8 cellular contexts compared by ENCODE assay signal in genomic region chr22:46069518-46070214, GRCh38.
A peak's percentile ranks its signal among the peaks of the same experiment; 100 is the strongest.
DNase-seq lines count a peak whose midpoint lies in the region; ATAC-seq, FAIRE-seq and TF ChIP-seq lines count a peak whose summit lies in the region.

No MANE protein-coding gene starts in this region.

- no peaks in the 10 kb centered on the region for H4K20me1 ChIP-seq in fibroblast of lung (ENCODE audit: control insufficient read depth, extremely low read depth, insufficient read depth, low read length)

- POLR2A ChIA-PET in naive thymus-derived CD4-positive, alpha-beta T cell (lab: Charles Lee) = interaction anchor here (0.8 to 3.5 kb wide), 8 partner anchors 12 to 58 kb away, joined by 3 to 46 read pairs (median 6); no protein-coding TSS in a partner anchor

- TF ChIP-seq CTCF in 22Rv1 (IDR thresholded peaks at IDR 0.05) (no peak), fibroblast of lung (conservative IDR thresholded peaks at IDR 0.05 in 1 of 2, IDR thresholded peaks at IDR 0.05 in 1 of 2; ENCODE audit: low read depth in 1 of 2, low read length in 2 of 2) (no peak), upper lobe of right lung (IDR thresholded peaks at IDR 0.05) (no peak), GM13976 (IDR thresholded peaks at IDR 0.05; ENCODE audit: borderline replicate concordance, control extremely low read depth, extremely low read depth, insufficient read depth, missing control alignments) (no peak)

- H3K36me3 ChIP-seq in fibroblast of lung (ENCODE audit: control insufficient read depth, insufficient read depth, low read length) (peaks cover 12% of the 10 kb centered on the region), upper lobe of right lung (peaks cover 2% of the 10 kb centered on the region)
- no peaks in the 10 kb centered on the region for H3K36me3 ChIP-seq in naive thymus-derived CD4-positive, alpha-beta T cell (ENCODE audit: control insufficient read depth in 2 of 3, insufficient read depth in 3 of 3, low read length in 3 of 3)

- H3K9me3 Mint-ChIP-seq in naive thymus-derived CD4-positive, alpha-beta T cell = no peaks in the 10 kb centered on the region

- peak; percentile 36 for FAIRE-seq in GM12892 (lab: Jason Lieb, UNC)

- peak overlapping the region; percentile 96 for H3K9ac ChIP-seq in fibroblast of lung (ENCODE audit: insufficient read depth, low read length)

- peaks cover 0 to 10% (median 0%) of the 10 kb centered on the region in 5 donors for H3K27me3 Mint-ChIP-seq in naive thymus-derived CD4-positive, alpha-beta T cell

- H3K4me3 Mint-ChIP-seq in naive thymus-derived CD4-positive, alpha-beta T cell = peak overlapping the region; percentile 66 to 91 (median 82)

- H3K9me3 ChIP-seq in fibroblast of lung (ENCODE audit: control insufficient read depth, insufficient read depth, low read depth, low read length) (no peaks in the 10 kb centered on the region), upper lobe of right lung (no peaks in the 10 kb centered on the region)
- no peaks in the 10 kb centered on the region for H3K9me3 ChIP-seq in naive thymus-derived CD4-positive, alpha-beta T cell (ENCODE audit: control insufficient read depth in 2 of 3, low read length in 3 of 3)

- peak overlapping the region; percentile 99 for H3K4me2 ChIP-seq in fibroblast of lung (ENCODE audit: extremely low read depth, insufficient read depth, low read length)

- no peak for DNase-seq in GM12892 (ENCODE audit: insufficient read length)
- DNase-seq in NCI-H2171 (lab: John Stamatoyannopoulos, UW) = peak; percentile 90
- DNase-seq in activated CD4-positive, alpha-beta T cell treated with anti-CD3 and anti-CD28 coated beads, Interleukin-2, amount 50 U/mL, for 48 hours = peak; percentile 61 to 69
- DNase-seq in fibroblast of lung (ENCODE audit: low read depth in 2 of 2) = peak; percentile 91 to 97
- peak in 5 of 9 donors; percentile 22 to 68 (median 32) for DNase-seq in naive thymus-derived CD4-positive, alpha-beta T cell
- DNase-seq in upper lobe of right lung = peak; percentile 94
- no peak for DNase-seq in GM13976 (ENCODE audit: low spot score)

- H3K79me2 ChIP-seq in fibroblast of lung (ENCODE audit: control insufficient read depth, insufficient read depth, low read length) = peaks cover 96% of the 10 kb centered on the region

- peak; percentile 5 for ATAC-seq in naive thymus-derived CD4-positive, alpha-beta T cell
- peak; percentile 55 for ATAC-seq in upper lobe of right lung

- TF ChIP-seq POLR2A in GM12892 (IDR thresholded peaks at IDR 0.05; ENCODE audit: low read depth, low read length) = peak; percentile 28; the same call in 1 of the 2 replicates

- H3K4me1 ChIP-seq in fibroblast of lung (ENCODE audit: control insufficient read depth, extremely low read depth, insufficient read depth, low read length) = peaks cover 7% of the 10 kb centered on the region
- H3K4me1 ChIP-seq in naive thymus-derived CD4-positive, alpha-beta T cell (ENCODE audit: control insufficient read depth in 2 of 2, insufficient read depth in 2 of 2, low read length in 2 of 2) = peaks cover 0 to 26% of the 10 kb centered on the region in 2 donors
- peaks cover 28% of the 10 kb centered on the region for H3K4me1 ChIP-seq in upper lobe of right lung

- no peak overlapping the region for H2AFZ ChIP-seq in fibroblast of lung (ENCODE audit: low read length)

- intact Hi-C loops in naive thymus-derived CD4-positive, alpha-beta T cell (cut with micrococcal nuclease) = loop anchor here (1.0 to 5.0 kb wide), 8 partner anchors 15 to 183 kb away; partner anchors contain the start of gene CDPF1 (in 1 of the 2)
- intact Hi-C loops in upper lobe of right lung (cut with DNase I) = loop anchor here (10.0 kb wide), 1 partner anchor 65 kb away; no protein-coding TSS in a partner anchor

- H3K27ac ChIP-seq in 22Rv1 = peak overlapping the region; percentile 100
- H3K27ac ChIP-seq in fibroblast of lung (ENCODE audit: insufficient read depth, low read length) = peak overlapping the region; percentile 98
- H3K27ac ChIP-seq in naive thymus-derived CD4-positive, alpha-beta T cell (ENCODE audit: low read depth, low read length) = peak overlapping the region; percentile 85
- peak overlapping the region; percentile 100 for H3K27ac ChIP-seq in upper lobe of right lung

- H3K4me3 ChIP-seq in fibroblast of lung (replicated peaks in 1 of 4; ENCODE audit: control extremely low read depth in 1 of 4, insufficient read depth in 1 of 4, low read depth in 3 of 4, low read length in 4 of 4) = peak overlapping the region; percentile 43 to 79 (median 71)
- H3K4me3 ChIP-seq in naive thymus-derived CD4-positive, alpha-beta T cell (ENCODE audit: low read length) = peak overlapping the region; percentile 64
- peak overlapping the region; percentile 79 for H3K4me3 ChIP-seq in upper lobe of right lung

- H3K27me3 ChIP-seq in fibroblast of lung (ENCODE audit: control insufficient read depth, insufficient read depth, low read length) (no peaks in the 10 kb centered on the region), upper lobe of right lung (no peaks in the 10 kb centered on the region)
- no peaks in the 10 kb centered on the region for H3K27me3 ChIP-seq in naive thymus-derived CD4-positive, alpha-beta T cell (ENCODE audit: control insufficient read depth in 2 of 2, insufficient read depth in 2 of 2, low read length in 2 of 2)

- H3K4me1 Mint-ChIP-seq in naive thymus-derived CD4-positive, alpha-beta T cell = peaks cover 34 to 73% (median 62%) of the 10 kb centered on the region in 7 donors

- in situ Hi-C loops in GM13976 (cut with MboI; ENCODE audit: low sequenced_read_pairs, unreplicated experiment) = no loop called here

- peaks cover 0 to 3% (median 0%) of the 10 kb centered on the region in 5 donors for H3K36me3 Mint-ChIP-seq in naive thymus-derived CD4-positive, alpha-beta T cell

- H3K27ac Mint-ChIP-seq in naive thymus-derived CD4-positive, alpha-beta T cell = peak overlapping the region; percentile 56 to 97 (median 88)

- CTCF ChIA-PET in naive thymus-derived CD4-positive, alpha-beta T cell (lab: Charles Lee) = interaction anchor here (1.1 to 1.2 kb wide), 2 partner anchors 13 to 33 kb away, joined by 4 read pairs; no protein-coding TSS in a partner anchor

Comparison
In these comparisons a context has a peak if more than half of its experiments do, and no peak if none do; other contexts are left out.
1. DNase-seq: peak in NCI-H2171 (single experiment), activated CD4-positive, alpha-beta T cell treated with anti-CD3 and anti-CD28 coated beads, Interleukin-2, amount 50 U/mL, for 48 hours (2 of 2), fibroblast of lung (2 of 2), naive thymus-derived CD4-positive, alpha-beta T cell (5 of 9) and upper lobe of right lung (single experiment); none in GM12892 (single experiment) and GM13976 (single experiment).
2. Peak in every context shown above with its lines, with median percentiles within 50 percentile points of each other: H3K27ac ChIP-seq and H3K4me3 ChIP-seq.